In genomic region chr17:3554440-3554839, GRCh38 we compare ENCODE assay signal across 27 cellular contexts. TPM values are rescaled to one million over a fixed set of nuclear protein-coding genes. Genes with fewer than 3 reads are reported as not detected.
DNase-seq lines count a peak whose midpoint lies in the region; ATAC-seq, FAIRE-seq and TF ChIP-seq lines count a peak whose summit lies in the region.
"Had no signal": no experiment of that assay in that cellular context is flagged by ENCODE, and none has a peak within 500 bp of the region (broad histone marks: within the 10 kb centered on the region; RNA-seq: fewer than 3 reads in every experiment).

No MANE protein-coding gene starts in this region.

- no peak overlapping the region for H4K5ac ChIP-seq in H9 (ENCODE audit: insufficient read length, low read depth, low read length)

- H2BK15ac ChIP-seq in H9 (ENCODE audit: low read depth, low read length), result no peak overlapping the region

- peaks cover 2% of the 10 kb centered on the region; the same call in 1 of the 2 replicates for H3K27me3 Mint-ChIP-seq in H9 (ENCODE audit: low read depth)

- no peak overlapping the region for H2BK120ac ChIP-seq in H9 (ENCODE audit: low read depth, low read length, poor library complexity, severe bottlenecking)

- H2BK5ac ChIP-seq in H9 (ENCODE audit: insufficient read length, low read length), result no peak overlapping the region

- H3T11ph ChIP-seq in H9 (ENCODE audit: low read length), result no peak overlapping the region

- H3K9ac ChIP-seq in H9 (ENCODE audit: extremely low read depth, insufficient read length, low read length) (no peak overlapping the region), kidney (ENCODE audit: low read length in 2 of 2) (no peak overlapping the region)
- H3K9ac ChIP-seq: BLaER1 treated with 17β-estradiol and CSF1 and Interleukin-3, amounts not matched to agents 10 nM and 100 nM; GM23248 had no signal

- H3K4me3 Mint-ChIP-seq in H9, result no peak overlapping the region
- H3K4me3 Mint-ChIP-seq: CD14-positive monocyte; CD4-positive, alpha-beta T cell; CD8-positive, alpha-beta memory T cell; HFFc6 had no signal

- H3K23me2 ChIP-seq in H9 (ENCODE audit: insufficient read length, low read depth, low read length, poor library complexity, severe bottlenecking), result no peaks in the 10 kb centered on the region

- no peak overlapping the region for H3K27ac Mint-ChIP-seq in H9
- H3K27ac Mint-ChIP-seq: CD14-positive monocyte; CD4-positive, alpha-beta T cell; CD8-positive, alpha-beta memory T cell; HFFc6 had no signal

- no peak overlapping the region; the same call in 1 of the 2 replicates for H3K14ac ChIP-seq in H9 (ENCODE audit: insufficient read depth, low read length)

- ATAC-seq in Right ventricle myocardium superior (ENCODE audit: poor library complexity), result no peak
- no peak for ATAC-seq in left cardiac atrium
- ATAC-seq: A549, GM12878 had no signal

- no peak overlapping the region for H2BK20ac ChIP-seq in H9 (ENCODE audit: low read depth, low read length, poor library complexity, severe bottlenecking)

- H2BK12ac ChIP-seq in H9 (ENCODE audit: insufficient read length, low read depth, low read length), result no peak overlapping the region

- no peaks in the 10 kb centered on the region for H3K27me3 ChIP-seq in H9 (ENCODE audit: insufficient read depth, low read length)
- H3K27me3 ChIP-seq: BE2C; BLaER1 treated with 17β-estradiol and CSF1 and Interleukin-3, amounts not matched to agents 10 nM and 100 nM had no signal

- H3K56ac ChIP-seq in H9 (ENCODE audit: insufficient read length, low read depth, low read length), result no peak overlapping the region

- no CpG with 5 or more reads among the region's 13 CpGs for WGBS in H9 (ENCODE audit: extremely low coverage, insufficient read length, low lambda C conversion rate)

- no peak overlapping the region for H4K91ac ChIP-seq in H9 (ENCODE audit: insufficient read length, low read depth, low read length)

- H3K9me3 ChIP-seq in H9 (ENCODE audit: control insufficient read depth, low read depth, low read length), result no peaks in the 10 kb centered on the region
- H3K9me3 ChIP-seq in kidney (ENCODE audit: control insufficient read depth in 1 of 2, low read length in 2 of 2), result no peaks in the 10 kb centered on the region
- H3K9me3 ChIP-seq: A549; BE2C; BLaER1 treated with 17β-estradiol and CSF1 and Interleukin-3, amounts not matched to agents 10 nM and 100 nM; HAP-1 had no signal

- DNase-seq in Right ventricle myocardium superior (peak; percentile 31), left cardiac atrium (no peak), H9 (peak; percentile 23), kidney (peak; percentile 63), posterior vena cava (ENCODE audit: low spot score) (peak; percentile 74), NCI-H446 treated with DMSO at 0.1 percent for 48 hours (lab: John Stamatoyannopoulos, UW) (no peak), NCI-H510A treated with DMSO at 0.1 percent for 48 hours (lab: John Stamatoyannopoulos, UW) (no peak)
- DNase-seq: 8988T; ACHN; AML-193; BE2C; CD4-positive, alpha-beta T cell; CD8-positive, alpha-beta memory T cell; DMS 273 treated with DMSO at 0.1 percent for 48 hours; DMS79; EL; GDM1; GM23248; HFFc6 had no signal

- peaks cover 4 to 5% of the 10 kb centered on the region in 2 experiments; a peak in 3 of 5 replicates for H3K9me3 Mint-ChIP-seq in H9
- H3K9me3 Mint-ChIP-seq: CD4-positive, alpha-beta T cell; CD8-positive, alpha-beta memory T cell had no signal

- H3K27ac ChIP-seq in H9 (ENCODE audit: insufficient read length, low read depth, low read length) (no peak overlapping the region), kidney (ENCODE audit: low read depth in 2 of 2, low read length in 2 of 2) (no peak overlapping the region)
- H3K27ac ChIP-seq: A549; BLaER1 treated with 17β-estradiol and CSF1 and Interleukin-3, amounts not matched to agents 10 nM and 100 nM; GM23248 had no signal

- no peak overlapping the region for H3K4me3 ChIP-seq in kidney (ENCODE audit: low read length in 2 of 2)
- H3K4me3 ChIP-seq: A549; BLaER1 treated with 17β-estradiol and CSF1 and Interleukin-3, amounts not matched to agents 10 nM and 100 nM; GM12878; GM23248; HAP-1 had no signal

- H3K23ac ChIP-seq in H9 (ENCODE audit: insufficient read length, low read depth, low read length), result no peak overlapping the region

- H3K36me3 Mint-ChIP-seq in H9 (ENCODE audit: insufficient read depth in 1 of 3, low read depth in 3 of 3), result peaks cover 0 to 4% (median 0%) of the 10 kb centered on the region in 3 experiments; a peak in 2 of 7 replicates
- H3K36me3 Mint-ChIP-seq: CD14-positive monocyte; CD8-positive, alpha-beta memory T cell had no signal

- H3K4ac ChIP-seq in H9 (ENCODE audit: low read depth, low read length), result no peak overlapping the region

- no peak for TF ChIP-seq CTCF in H9 (conservative IDR thresholded peaks at IDR 0.05)
- TF ChIP-seq CTCF in kidney (IDR thresholded peaks at IDR 0.05; ENCODE audit: borderline replicate concordance, extremely low read depth, insufficient read depth), result no peak

- no peak for FAIRE-seq in kidney (lab: Jason Lieb, UNC)
- FAIRE-seq: A549, D721Med, GM12878, GM19239, H1 had no signal

- no peaks in the 10 kb centered on the region for H3K4me1 ChIP-seq in H9 (ENCODE audit: insufficient read depth, low read length)
- H3K4me1 ChIP-seq in kidney (ENCODE audit: control insufficient read depth in 1 of 2, insufficient read depth in 1 of 2, low read depth in 1 of 2, low read length in 2 of 2), result no peaks in the 10 kb centered on the region
- H3K4me1 ChIP-seq: A549, BE2C, HAP-1 had no signal

- no peaks in the 10 kb centered on the region for H3K79me2 ChIP-seq in H9 (ENCODE audit: insufficient read depth, low read length)

- intact Hi-C loops in Right ventricle myocardium superior (cut with DNase I), result no loop called here
- intact Hi-C loops in left cardiac atrium (cut with DNase I), result no loop called here
- intact Hi-C loops in kidney (cut with DNase I), result no loop called here
- intact Hi-C loops in posterior vena cava (cut with DNase I), result no loop called here

- no peak overlapping the region for H2AFZ ChIP-seq in H9 (ENCODE audit: low read length)
- H2AFZ ChIP-seq: GM23248 had no signal

- no peaks in the 10 kb centered on the region for H3K79me1 ChIP-seq in H9 (ENCODE audit: insufficient read depth, low read depth, low read length, poor library complexity, severe bottlenecking)

- H3K18ac ChIP-seq in H9 (ENCODE audit: insufficient read length, low read depth, low read length), result no peak overlapping the region

- H4K8ac ChIP-seq in H9 (replicated peaks; ENCODE audit: insufficient read length, low read depth, low read length), result no peak overlapping the region

- no peak overlapping the region for H2AK5ac ChIP-seq in H9 (ENCODE audit: insufficient read length, low read length)

- H3K36me3 ChIP-seq in kidney (ENCODE audit: control insufficient read depth in 1 of 2, insufficient read depth in 2 of 2, low read length in 2 of 2), result no peaks in the 10 kb centered on the region
- H3K36me3 ChIP-seq: BE2C; BLaER1 treated with 17β-estradiol and CSF1 and Interleukin-3, amounts not matched to agents 10 nM and 100 nM; HAP-1 had no signal

- no peaks in the 10 kb centered on the region for H4K20me1 ChIP-seq in H9 (ENCODE audit: control insufficient read depth, insufficient read depth, insufficient read length)
- H4K20me1 ChIP-seq: BLaER1 treated with 17β-estradiol and CSF1 and Interleukin-3, amounts not matched to agents 10 nM and 100 nM had no signal

- peaks cover 4 to 10% of the 10 kb centered on the region in 2 experiments; a peak in 3 of 4 replicates for H3K4me1 Mint-ChIP-seq in H9
- H3K4me1 Mint-ChIP-seq: CD14-positive monocyte had no signal

- no peak overlapping the region for H3K4me2 ChIP-seq in H9 (ENCODE audit: insufficient read depth, insufficient read length, low read length)
- H3K4me2 ChIP-seq: A549 had no signal

RNA-seq across cellular contexts. Expression of gene TRPV3, which starts 3.2 kb away (rescaled TPM):
- 1.0 TPM for total RNA-seq in Right ventricle myocardium superior
- 1 to 10 TPM; 1.2 to 2.1 TPM for total RNA-seq in left cardiac atrium
- 0.63 and 1.2 TPM in 2 replicates for total RNA-seq in H9 (2021)
- 1.2 TPM for total RNA-seq in kidney
- polyA plus RNA-seq in kidney (ENCODE audit: insufficient read depth, low read depth, low replicate concordance), result 0.13 TPM
- 1 to 10 TPM; 1.5 to 2.7 TPM for total RNA-seq in posterior vena cava
- polyA plus RNA-seq: CD14-positive monocyte had no signal

RNA-seq across cellular contexts. Expression of gene TRPV1, which starts 54.8 kb away (rescaled TPM):
- total RNA-seq in Right ventricle myocardium superior (4.0 TPM), left cardiac atrium (1 to 10 TPM; 3.3 to 3.4 TPM), H9 (2021) (5.5 and 8.1 TPM in 2 replicates), kidney (4.2 TPM), posterior vena cava (1 to 10 TPM; 3.6 to 5.9 TPM)
- 4.7 TPM for polyA plus RNA-seq in kidney (ENCODE audit: insufficient read depth, low read depth, low replicate concordance)
- polyA plus RNA-seq: CD14-positive monocyte had no signal

Comparison
In these comparisons a context has a peak if more than half of its experiments do, and no peak if none do; other contexts are left out.
1. DNase-seq: peak in Right ventricle myocardium superior (single experiment), H9 (single experiment), kidney (single experiment) and posterior vena cava (single experiment); none in left cardiac atrium (single experiment), NCI-H446 treated with DMSO at 0.1 percent for 48 hours (single experiment) and NCI-H510A treated with DMSO at 0.1 percent for 48 hours (single experiment).